Comparison of ENCODE assay signal across 10 cellular contexts in genomic region chr15:31261266-31262142, GRCh38.
A peak's percentile ranks its signal among the peaks of the same experiment; 100 is the strongest.
DNase-seq lines count a peak whose midpoint lies in the region; ATAC-seq and TF ChIP-seq lines count a peak whose summit lies in the region.
"Had no signal": no experiment of that assay in that cellular context is flagged by ENCODE, and none has a peak within 500 bp of the region (broad histone marks: within the 10 kb centered on the region; RNA-seq: fewer than 3 reads in every experiment).

No MANE protein-coding gene starts in this region.

- POLR2A ChIA-PET in activated CD8-positive, alpha-beta T cell treated with anti-CD3 and anti-CD28 coated beads, Interleukin-2, amount 10 ng/mL, durations not matched to agents 7 days and 5 days (lab: Charles Lee), result no interaction called here
- POLR2A ChIA-PET in activated CD8-positive, alpha-beta T cell treated with anti-CD3 and anti-CD28 coated beads for 36 hours (lab: Charles Lee), result interaction anchor here (3.3 kb wide), 1 partner anchor 65 kb away, joined by 11 read pairs; the partner anchor contains the start of gene KLF13

- no peak overlapping the region for H3K27ac ChIP-seq in coronary artery
- peak overlapping the region in 4 of 8 donors; percentile 92 to 98 (median 96) for H3K27ac ChIP-seq in spleen
- no peak overlapping the region for H3K27ac ChIP-seq in esophagus squamous epithelium

- no peak for DNase-seq in activated CD8-positive, alpha-beta T cell treated with anti-CD3 and anti-CD28 coated beads, Interleukin-2, amount 10 ng/mL, durations not matched to agents 7 days and 5 days
- no peak for DNase-seq in activated CD8-positive, alpha-beta T cell treated with anti-CD3 and anti-CD28 coated beads for 36 hours
- DNase-seq in NCI-H345 (lab: John Stamatoyannopoulos, UW) (peak; percentile 65), coronary artery (ENCODE audit: low spot score) (peak; percentile 62), spleen (peak; percentile 70), esophagus squamous epithelium (lab: John Stamatoyannopoulos, UW) (no peak), GDM1 (lab: John Stamatoyannopoulos, UW) (no peak), KG1 (lab: John Stamatoyannopoulos, UW) (no peak)
- DNase-seq: NK-92 treated with Interleukin-12 subunit alpha and Interleukin-12 subunit beta, amount 100 ng/mL, for 24 hours; occipital lobe had no signal

- H3K27me3 Mint-ChIP-seq in activated CD8-positive, alpha-beta T cell treated with anti-CD3 and anti-CD28 coated beads, Interleukin-2, amount 10 ng/mL, durations not matched to agents 7 days and 5 days (ENCODE audit: low read depth), result peaks cover 4% of the 10 kb centered on the region
- H3K27me3 Mint-ChIP-seq in activated CD8-positive, alpha-beta T cell treated with anti-CD3 and anti-CD28 coated beads for 36 hours, result peaks cover 3% of the 10 kb centered on the region

- no peaks in the 10 kb centered on the region for H3K27me3 ChIP-seq in spleen (replicated peaks in 1 of 7)
- H3K27me3 ChIP-seq in esophagus squamous epithelium, result no peaks in the 10 kb centered on the region

- WGBS in spleen, 5 donors, result 80 to 88% (median 86%) methylated on average over 12 of the region's 12 CpGs
- 83 to 93% methylated on average over 9 to 11 of the region's 12 CpGs for WGBS in esophagus squamous epithelium, 2 donors

- TF ChIP-seq CTCF in activated CD8-positive, alpha-beta T cell treated with anti-CD3 and anti-CD28 coated beads for 36 hours (IDR thresholded peaks at IDR 0.05), result no peak
- TF ChIP-seq CTCF in coronary artery (IDR thresholded peaks at IDR 0.05), result no peak
- no peak for TF ChIP-seq CTCF in spleen (IDR thresholded peaks at IDR 0.05 in 8 of 11, conservative IDR thresholded peaks at IDR 0.05 in 3 of 11)
- TF ChIP-seq CTCF in esophagus squamous epithelium (IDR thresholded peaks at IDR 0.05), result no peak

- peaks cover 78% of the 10 kb centered on the region for H3K4me1 Mint-ChIP-seq in activated CD8-positive, alpha-beta T cell treated with anti-CD3 and anti-CD28 coated beads, Interleukin-2, amount 10 ng/mL, durations not matched to agents 7 days and 5 days (ENCODE audit: low read depth)
- peaks cover 65% of the 10 kb centered on the region for H3K4me1 Mint-ChIP-seq in activated CD8-positive, alpha-beta T cell treated with anti-CD3 and anti-CD28 coated beads for 36 hours (ENCODE audit: low read depth)

- no peaks in the 10 kb centered on the region for H3K9me3 Mint-ChIP-seq in activated CD8-positive, alpha-beta T cell treated with anti-CD3 and anti-CD28 coated beads, Interleukin-2, amount 10 ng/mL, durations not matched to agents 7 days and 5 days (ENCODE audit: insufficient read depth)
- no peaks in the 10 kb centered on the region for H3K9me3 Mint-ChIP-seq in activated CD8-positive, alpha-beta T cell treated with anti-CD3 and anti-CD28 coated beads for 36 hours

- CTCF ChIA-PET in activated CD8-positive, alpha-beta T cell treated with anti-CD3 and anti-CD28 coated beads, Interleukin-2, amount 10 ng/mL, durations not matched to agents 7 days and 5 days (lab: Charles Lee), result interaction anchor here (1.3 kb wide), 1 partner anchor 10 kb away, joined by 3 read pairs; no protein-coding TSS in a partner anchor
- CTCF ChIA-PET in activated CD8-positive, alpha-beta T cell treated with anti-CD3 and anti-CD28 coated beads for 36 hours (lab: Charles Lee), result interaction anchor here (0.7 to 2.0 kb wide), 4 partner anchors 42 to 229 kb away, joined by 3 to 4 read pairs (median 4); no protein-coding TSS in a partner anchor

- H3K4me3 ChIP-seq in coronary artery, result no peak overlapping the region
- no peak overlapping the region for H3K4me3 ChIP-seq in spleen
- no peak overlapping the region for H3K4me3 ChIP-seq in esophagus squamous epithelium

- no peaks in the 10 kb centered on the region for H3K36me3 ChIP-seq in spleen
- H3K36me3 ChIP-seq in esophagus squamous epithelium, result no peaks in the 10 kb centered on the region

- H3K4me1 ChIP-seq in spleen (peaks cover 2 to 89% (median 57%) of the 10 kb centered on the region in 6 donors), esophagus squamous epithelium (peaks cover 30 to 46% (median 34%) of the 10 kb centered on the region in 3 donors)

- no peak for ATAC-seq in activated CD8-positive, alpha-beta T cell treated with anti-CD3 and anti-CD28 coated beads, Interleukin-2, amount 10 ng/mL, durations not matched to agents 7 days and 5 days
- ATAC-seq in activated CD8-positive, alpha-beta T cell treated with anti-CD3 and anti-CD28 coated beads for 36 hours, result no peak

- H3K9me3 ChIP-seq in spleen (no peaks in the 10 kb centered on the region), esophagus squamous epithelium (no peaks in the 10 kb centered on the region)

- no peak for TF ChIP-seq POLR2A in spleen (IDR thresholded peaks at IDR 0.05)
- no peak for TF ChIP-seq POLR2A in esophagus squamous epithelium (IDR thresholded peaks at IDR 0.05)

- H3K36me3 Mint-ChIP-seq in activated CD8-positive, alpha-beta T cell treated with anti-CD3 and anti-CD28 coated beads, Interleukin-2, amount 10 ng/mL, durations not matched to agents 7 days and 5 days (ENCODE audit: low read depth), result no peaks in the 10 kb centered on the region
- H3K36me3 Mint-ChIP-seq in activated CD8-positive, alpha-beta T cell treated with anti-CD3 and anti-CD28 coated beads for 36 hours (ENCODE audit: low read depth), result no peaks in the 10 kb centered on the region

- intact Hi-C loops in activated CD8-positive, alpha-beta T cell treated with anti-CD3 and anti-CD28 coated beads for 36 hours (cut with micrococcal nuclease), result no loop called here
- intact Hi-C loops in spleen (cut with DNase I; ENCODE audit: low total_unique reads) (no loop called here), esophagus squamous epithelium (cut with DNase I) (no loop called here)

- H3K4me3 Mint-ChIP-seq in activated CD8-positive, alpha-beta T cell treated with anti-CD3 and anti-CD28 coated beads, Interleukin-2, amount 10 ng/mL, durations not matched to agents 7 days and 5 days, result no peak overlapping the region
- H3K4me3 Mint-ChIP-seq in activated CD8-positive, alpha-beta T cell treated with anti-CD3 and anti-CD28 coated beads for 36 hours, result no peak overlapping the region

- peak overlapping the region; percentile 35 for H3K27ac Mint-ChIP-seq in activated CD8-positive, alpha-beta T cell treated with anti-CD3 and anti-CD28 coated beads, Interleukin-2, amount 10 ng/mL, durations not matched to agents 7 days and 5 days
- no peak overlapping the region for H3K27ac Mint-ChIP-seq in activated CD8-positive, alpha-beta T cell treated with anti-CD3 and anti-CD28 coated beads for 36 hours

Comparison
In these comparisons a context has a peak if more than half of its experiments do, and no peak if none do; other contexts are left out.
1. DNase-seq: peak in NCI-H345 (single experiment), coronary artery (single experiment) and spleen (single experiment); none in activated CD8-positive, alpha-beta T cell treated with anti-CD3 and anti-CD28 coated beads, Interleukin-2, amount 10 ng/mL, durations not matched to agents 7 days and 5 days (single experiment), activated CD8-positive, alpha-beta T cell treated with anti-CD3 and anti-CD28 coated beads for 36 hours (single experiment), esophagus squamous epithelium (single experiment), GDM1 (single experiment) and KG1 (single experiment).